In the genomic region with DNA sequence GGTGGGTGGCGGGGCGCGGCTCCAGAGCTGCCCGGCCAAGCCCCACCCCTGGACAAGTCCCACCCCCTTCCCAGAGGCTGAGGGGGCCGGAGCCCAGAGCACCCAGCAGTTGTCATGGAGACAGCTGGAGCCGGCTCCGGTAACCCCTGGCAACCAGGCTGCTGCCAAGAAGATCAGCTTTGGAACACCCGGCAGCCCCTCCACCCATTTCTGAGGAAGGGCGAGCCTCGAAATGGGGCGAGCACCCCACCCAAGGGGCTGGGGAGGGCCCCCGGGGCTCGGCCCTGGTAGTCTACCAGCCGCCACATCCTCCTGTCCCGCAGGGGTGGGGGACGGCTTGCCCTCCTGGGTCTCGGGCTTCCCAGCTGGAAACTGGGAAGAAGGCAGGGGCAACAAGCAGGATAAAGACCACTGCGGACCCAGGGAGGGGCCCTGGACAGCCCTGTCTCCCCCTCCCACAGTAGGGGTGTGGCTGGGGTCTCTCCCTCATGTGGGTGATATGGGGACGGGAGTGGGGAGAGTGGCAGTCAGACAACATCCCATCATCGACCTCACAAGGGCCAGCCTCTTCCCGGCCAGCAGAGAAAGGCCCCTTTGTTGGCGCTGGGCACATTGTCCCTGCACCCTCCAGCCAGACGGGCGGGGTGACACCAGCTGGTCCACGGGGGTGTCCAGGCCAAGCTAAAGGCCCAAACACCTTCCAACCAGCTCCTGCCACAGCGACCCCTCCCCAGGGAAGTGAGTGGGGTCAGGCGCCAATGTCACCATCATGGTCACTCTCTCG, we compare ENCODE assay signal across 8 cellular contexts. TPM values are rescaled to one million over a fixed set of nuclear protein-coding genes. Genes with fewer than 3 reads are reported as not detected.
DNase-seq lines count a peak whose midpoint lies in the region; ATAC-seq and TF ChIP-seq lines count a peak whose summit lies in the region.

No MANE protein-coding gene starts in this region.

- H3K4me3 Mint-ChIP-seq in endothelial cell (ENCODE audit: unreplicated experiment), result no peak overlapping the region

- H3K9me3 ChIP-seq in HCT116 (ENCODE audit: control insufficient read depth in 1 of 2, insufficient read depth in 1 of 2, low read depth in 1 of 2, low read length in 2 of 2) (no peaks in the 10 kb centered on the region), hepatocyte (ENCODE audit: low read depth) (no peaks in the 10 kb centered on the region), stomach (no peaks in the 10 kb centered on the region)

- no peaks in the 10 kb centered on the region for H3K4me1 Mint-ChIP-seq in endothelial cell (ENCODE audit: unreplicated experiment)

- H3K4me1 ChIP-seq in HCT116 (ENCODE audit: control insufficient read depth in 1 of 2, insufficient read depth in 2 of 2, low read length in 2 of 2) (peaks cover 0 to 4% of the 10 kb centered on the region in 2 experiments; a peak in 2 of 4 replicates), hepatocyte (ENCODE audit: insufficient read depth) (peaks cover 6% of the 10 kb centered on the region), stomach (peaks cover 13 to 48% (median 27%) of the 10 kb centered on the region in 4 donors)

- DNase-seq in HCT116 (ENCODE audit: low read depth, low spot score) (no peak), SK-MEL-5 (ENCODE audit: low read depth, low spot score) (peak; percentile 29), hepatocyte (ENCODE audit: low spot score) (peak; percentile 59), stomach (no peak), endothelial cell (ENCODE audit: low spot score) (no peak), NCI-H1048 (lab: John Stamatoyannopoulos, UW) (no peak)
- DNase-seq in stimulated activated naive CD4-positive, alpha-beta T cell treated with Interleukin-2 at 50 U/mL for 16 hours (lab: John Stamatoyannopoulos, UW), result no peak

- H3K4me3 ChIP-seq in HCT116 (replicated peaks in 1 of 2; ENCODE audit: low read depth in 1 of 2, low read length in 2 of 2), result peak overlapping the region in 1 of 2 experiments; percentile 56; a peak in 3 of 4 replicates
- no peak overlapping the region for H3K4me3 ChIP-seq in hepatocyte
- peak overlapping the region in 3 of 4 donors; percentile 41 to 50 (median 45) for H3K4me3 ChIP-seq in stomach

- H3K27ac Mint-ChIP-seq in endothelial cell (ENCODE audit: unreplicated experiment), result no peak overlapping the region

- H3K27ac ChIP-seq in HCT116 (ENCODE audit: low read depth, low read length) (no peak overlapping the region), hepatocyte (no peak overlapping the region), stomach (peak overlapping the region in 2 of 5 donors; percentile 51)

- intact Hi-C loops in HCT116 (cut with micrococcal nuclease) (loop anchor here (1.0 kb wide), 1 partner anchor 92 kb away; no protein-coding TSS in a partner anchor), stomach (cut with DNase I; ENCODE audit: low total_unique reads) (no loop called here)

- H3K9ac ChIP-seq in HCT116 (ENCODE audit: low read length), result no peak overlapping the region

- H4K20me1 ChIP-seq in HCT116 (ENCODE audit: insufficient read depth) (no peaks in the 10 kb centered on the region), hepatocyte (ENCODE audit: insufficient read depth, poor library complexity, severe bottlenecking) (peaks cover 2% of the 10 kb centered on the region)

- TF ChIP-seq POLR2A in HCT116 (IDR thresholded peaks at IDR 0.05; ENCODE audit: borderline replicate concordance, extremely low read depth, insufficient read depth, insufficient read length) (no peak), stomach (IDR thresholded peaks at IDR 0.05) (no peak)

- no peaks in the 10 kb centered on the region for H3K9me2 ChIP-seq in HCT116 (ENCODE audit: insufficient read depth)
- H3K9me2 ChIP-seq in hepatocyte (replicated peaks; ENCODE audit: insufficient read depth), result no peaks in the 10 kb centered on the region

- RAD21 ChIA-PET in HCT116 (lab: Charles Lee; ENCODE audit: low non-redundant PET in 1 of 2, low total read pairs in 2 of 2, uncharacterized antibody in 2 of 2, unreplicated experiment in 2 of 2), result no interaction called here

- peak overlapping the region; percentile 74 for H3K4me2 ChIP-seq in HCT116 (ENCODE audit: low read length)
- peak overlapping the region; percentile 98 for H3K4me2 ChIP-seq in hepatocyte

- H3K79me2 ChIP-seq in HCT116 (ENCODE audit: insufficient read depth, low read length) (no peaks in the 10 kb centered on the region), hepatocyte (no peaks in the 10 kb centered on the region)

- no peak for TF ChIP-seq RAD21 in HCT116 (IDR thresholded peaks at IDR 0.05; ENCODE audit: low read depth)

- no peak for TF ChIP-seq EP300 in stomach (IDR thresholded peaks at IDR 0.05)

- no TSS peak for BruUV-seq in HCT116 (replicated peaks; lab: Mats Ljungman, UMichigan)

- peaks cover 11% of the 10 kb centered on the region for H3K27me3 Mint-ChIP-seq in endothelial cell (ENCODE audit: unreplicated experiment)

- POLR2A ChIA-PET in HCT116 (lab: Charles Lee), result no interaction called here

- WGBS in hepatocyte (ENCODE audit: low lambda C conversion rate, missing lambda C conversion rate), result 34% methylated on average over 21 of the region's 28 CpGs
- WGBS in stomach, 5 donors, result 4 to 11% (median 7%) methylated on average over 15 to 28 of the region's 28 CpGs; no CpG with 5 or more reads in 1 of the 5 donors

- no peaks in the 10 kb centered on the region for H3K9me3 Mint-ChIP-seq in endothelial cell (ENCODE audit: unreplicated experiment)

- no peak for ATAC-seq in HCT116
- no peak for ATAC-seq in GM21360 (IDR thresholded peaks at IDR 0.05; ENCODE audit: unreplicated experiment)

- H2AFZ ChIP-seq in HCT116 (ENCODE audit: low read depth, low read length, poor library complexity, severe bottlenecking) (no peak overlapping the region), hepatocyte (no peak overlapping the region)

- H3K27me3 ChIP-seq in HCT116 (ENCODE audit: insufficient read depth, low read length), result no peaks in the 10 kb centered on the region
- peaks cover 4% of the 10 kb centered on the region for H3K27me3 ChIP-seq in hepatocyte
- H3K27me3 ChIP-seq in stomach, result peaks cover 5 to 50% (median 34%) of the 10 kb centered on the region in 3 donors

- in situ Hi-C loops in SK-MEL-5 (cut with HindIII; ENCODE audit: low pct_unique_long_range_greater_than_20kb, low sequenced_read_pairs), result no loop called here

- no peaks in the 10 kb centered on the region for H3K36me3 ChIP-seq in HCT116 (ENCODE audit: control insufficient read depth in 1 of 2, insufficient read depth in 2 of 2, low read length in 2 of 2)
- H3K36me3 ChIP-seq in hepatocyte (replicated peaks; ENCODE audit: insufficient read depth, low read depth), result no peaks in the 10 kb centered on the region
- H3K36me3 ChIP-seq in stomach, result peaks cover 0 to 13% (median 8%) of the 10 kb centered on the region in 4 donors

- CTCF ChIA-PET in HCT116 (lab: Charles Lee), result interaction anchor here (1.8 kb wide), 1 partner anchor 93 kb away, joined by 10 read pairs; no protein-coding TSS in a partner anchor

- H3K36me3 Mint-ChIP-seq in endothelial cell (ENCODE audit: low read depth, unreplicated experiment), result peaks cover 5% of the 10 kb centered on the region

- TF ChIP-seq CTCF in HCT116 (IDR thresholded peaks at IDR 0.05 in 2 of 3, conservative IDR thresholded peaks at IDR 0.05 in 1 of 3; ENCODE audit: borderline replicate concordance in 1 of 3, insufficient read depth in 1 of 3, low read depth in 2 of 3, low read length in 2 of 3) (no peak), hepatocyte (IDR thresholded peaks at IDR 0.05; ENCODE audit: poor library complexity) (no peak), stomach (IDR thresholded peaks at IDR 0.05) (no peak), endothelial cell (IDR thresholded peaks at IDR 0.05; ENCODE audit: unreplicated experiment) (no peak)

TF ChIP-seq in HCT116, 20 proteins besides CTCF, POLR2A, EP300 and RAD21:
- no peak for TF ChIP-seq SRF (IDR thresholded peaks at IDR 0.05; ENCODE audit: low read depth)

RNA-seq across cellular contexts. Expression of gene CERS1, which starts 1.5 kb away (rescaled TPM):
- total RNA-seq in HCT116 (2021; ENCODE audit: unreplicated experiment) (0.96 TPM), hepatocyte (3.0 and 5.3 TPM in 2 replicates), stomach (1 to 10 TPM in 1 of 5 donors, under 1 TPM in 1, not detected in 3; 0.87 to 4.8 TPM), endothelial cell (ENCODE audit: unreplicated experiment) (15.7 TPM)
- polyA plus RNA-seq in HCT116 (2012), result 0.55 and 0.76 TPM in 2 replicates
- 10.5 and 12.0 TPM in 2 replicates for total RNA-seq in SK-MEL-5 (2014; rRNA removed; shearing (Covaris generic))
- 21.0 and 22.7 TPM in 2 replicates for polyA plus RNA-seq in SK-MEL-5 (2015; cell fraction: cytosol; rRNA removed)
- polyA plus RNA-seq in SK-MEL-5 (2015; cell fraction: nucleus; rRNA removed), result 11.9 and 18.9 TPM in 2 replicates
- polyA plus RNA-seq in hepatocyte (4.9 and 5.7 TPM in 2 replicates), stomach (under 1 TPM; 0.37 to 0.61 (median 0.53) TPM)

RNA-seq across cellular contexts. Expression of gene COPE, which starts 24.7 kb away (rescaled TPM):
- total RNA-seq in HCT116 (2021; ENCODE audit: unreplicated experiment) (263 TPM), hepatocyte (222 and 228 TPM in 2 replicates), stomach (100 to 1,000 TPM in 3 of 5 donors, 10 to 100 TPM in 2; 76.7 to 239 (median 127) TPM), endothelial cell (ENCODE audit: unreplicated experiment) (213 TPM)
- 279 and 360 TPM in 2 replicates for polyA plus RNA-seq in HCT116 (2012)
- 228 and 253 TPM in 2 replicates for total RNA-seq in SK-MEL-5 (2014; rRNA removed; shearing (Covaris generic))
- 279 and 281 TPM in 2 replicates for polyA plus RNA-seq in SK-MEL-5 (2015; cell fraction: cytosol; rRNA removed)
- 86.2 and 97.1 TPM in 2 replicates for polyA plus RNA-seq in SK-MEL-5 (2015; cell fraction: nucleus; rRNA removed)
- polyA plus RNA-seq in hepatocyte (397 and 413 TPM in 2 replicates), stomach (100 to 1,000 TPM; 188 to 283 (median 267) TPM)

RNA-seq across cellular contexts. Expression of gene DDX49, which starts 25.1 kb away (rescaled TPM):
- total RNA-seq in HCT116 (2021; ENCODE audit: unreplicated experiment), result 51.9 TPM
- polyA plus RNA-seq in HCT116 (2012), result 41.1 and 44.3 TPM in 2 replicates
- total RNA-seq in SK-MEL-5 (2014; rRNA removed; shearing (Covaris generic)), result 47.2 and 51.4 TPM in 2 replicates
- polyA plus RNA-seq in SK-MEL-5 (2015; cell fraction: cytosol; rRNA removed), result 41.6 and 56.5 TPM in 2 replicates
- 42.1 and 52.1 TPM in 2 replicates for polyA plus RNA-seq in SK-MEL-5 (2015; cell fraction: nucleus; rRNA removed)
- 45.8 and 46.0 TPM in 2 replicates for total RNA-seq in hepatocyte
- polyA plus RNA-seq in hepatocyte, result 57.8 and 61.3 TPM in 2 replicates
- 100 to 1,000 TPM in 1 of 5 donors, 10 to 100 TPM in 4; 25.3 to 185 (median 56.7) TPM for total RNA-seq in stomach
- polyA plus RNA-seq in stomach, result 10 to 100 TPM; 49.2 to 65.1 (median 50.3) TPM
- 33.7 TPM for total RNA-seq in endothelial cell (ENCODE audit: unreplicated experiment)

RNA-seq across cellular contexts. Expression of gene HOMER3, which starts 46.6 kb away (rescaled TPM):
- total RNA-seq in HCT116 (2021; ENCODE audit: unreplicated experiment) (45.2 TPM), hepatocyte (28.9 and 44.0 TPM in 2 replicates), stomach (10 to 100 TPM in 3 of 5 donors, 1 to 10 TPM in 2; 5.1 to 74.7 (median 12.9) TPM), endothelial cell (ENCODE audit: unreplicated experiment) (222 TPM)
- 50.6 and 54.1 TPM in 2 replicates for polyA plus RNA-seq in HCT116 (2012)
- total RNA-seq in SK-MEL-5 (2014; rRNA removed; shearing (Covaris generic)), result 21.0 and 30.2 TPM in 2 replicates
- 30.5 and 35.5 TPM in 2 replicates for polyA plus RNA-seq in SK-MEL-5 (2015; cell fraction: cytosol; rRNA removed)
- polyA plus RNA-seq in SK-MEL-5 (2015; cell fraction: nucleus; rRNA removed), result 32.5 and 47.5 TPM in 2 replicates
- polyA plus RNA-seq in hepatocyte (41.4 and 53.4 TPM in 2 replicates), stomach (10 to 100 TPM; 15.0 to 31.9 (median 18.7) TPM)

Comparison
In these comparisons a context has a peak if more than half of its experiments do, and no peak if none do; other contexts are left out.
1. DNase-seq: peak in SK-MEL-5 (single experiment) and hepatocyte (single experiment); none in HCT116 (single experiment), stomach (single experiment), endothelial cell (single experiment), NCI-H1048 (single experiment) and stimulated activated naive CD4-positive, alpha-beta T cell treated with Interleukin-2 at 50 U/mL for 16 hours (single experiment).